Comparison of ENCODE assay signal across 1 cellular context in the genomic region with DNA sequence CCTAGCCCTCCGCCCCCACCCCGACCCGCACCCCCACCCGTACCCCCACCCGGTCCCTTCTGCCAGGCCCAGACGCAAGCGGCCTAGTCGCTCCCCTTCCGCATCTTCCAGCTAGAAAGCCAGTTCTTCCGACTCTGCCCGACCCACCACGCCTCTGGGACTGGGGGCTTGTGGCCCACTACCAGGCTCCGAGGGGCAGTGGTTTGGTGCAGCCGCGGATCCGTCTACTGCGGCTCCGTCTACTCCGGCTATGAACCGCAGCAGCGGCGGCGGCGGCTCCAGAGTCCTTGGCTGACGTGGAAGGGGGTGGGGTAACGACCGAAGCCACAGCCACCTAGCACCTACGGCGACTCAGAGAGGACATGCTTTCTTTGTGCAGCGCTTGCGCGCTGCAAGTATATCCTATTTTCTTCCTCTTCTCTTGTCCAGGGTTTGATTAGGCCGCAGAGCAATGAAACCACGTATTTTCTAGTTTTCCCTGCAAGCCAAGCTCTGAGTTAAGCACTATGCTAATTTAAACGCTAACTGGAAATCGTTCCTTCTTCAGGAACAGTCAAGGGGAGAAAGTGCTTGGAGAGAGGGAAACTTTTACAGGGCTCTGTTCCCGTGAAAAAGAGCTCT.
TF ChIP-seq lines count a peak whose summit lies in the region.

A gene with protein sequence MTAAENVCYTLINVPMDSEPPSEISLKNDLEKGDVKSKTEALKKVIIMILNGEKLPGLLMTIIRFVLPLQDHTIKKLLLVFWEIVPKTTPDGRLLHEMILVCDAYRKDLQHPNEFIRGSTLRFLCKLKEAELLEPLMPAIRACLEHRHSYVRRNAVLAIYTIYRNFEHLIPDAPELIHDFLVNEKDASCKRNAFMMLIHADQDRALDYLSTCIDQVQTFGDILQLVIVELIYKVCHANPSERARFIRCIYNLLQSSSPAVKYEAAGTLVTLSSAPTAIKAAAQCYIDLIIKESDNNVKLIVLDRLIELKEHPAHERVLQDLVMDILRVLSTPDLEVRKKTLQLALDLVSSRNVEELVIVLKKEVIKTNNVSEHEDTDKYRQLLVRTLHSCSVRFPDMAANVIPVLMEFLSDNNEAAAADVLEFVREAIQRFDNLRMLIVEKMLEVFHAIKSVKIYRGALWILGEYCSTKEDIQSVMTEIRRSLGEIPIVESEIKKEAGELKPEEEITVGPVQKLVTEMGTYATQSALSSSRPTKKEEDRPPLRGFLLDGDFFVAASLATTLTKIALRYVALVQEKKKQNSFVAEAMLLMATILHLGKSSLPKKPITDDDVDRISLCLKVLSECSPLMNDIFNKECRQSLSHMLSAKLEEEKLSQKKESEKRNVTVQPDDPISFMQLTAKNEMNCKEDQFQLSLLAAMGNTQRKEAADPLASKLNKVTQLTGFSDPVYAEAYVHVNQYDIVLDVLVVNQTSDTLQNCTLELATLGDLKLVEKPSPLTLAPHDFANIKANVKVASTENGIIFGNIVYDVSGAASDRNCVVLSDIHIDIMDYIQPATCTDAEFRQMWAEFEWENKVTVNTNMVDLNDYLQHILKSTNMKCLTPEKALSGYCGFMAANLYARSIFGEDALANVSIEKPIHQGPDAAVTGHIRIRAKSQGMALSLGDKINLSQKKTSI (minus strand): TSS at position 252 of the 621 bp plus-strand sequence. CDS start 883 bp downstream, outside the sequence.

TF ChIP-seq in HepG2, 621 proteins besides CTCF, POLR2A, EP300 and RAD21 (continued from another document):
- TF ChIP-seq, protein P1, sequence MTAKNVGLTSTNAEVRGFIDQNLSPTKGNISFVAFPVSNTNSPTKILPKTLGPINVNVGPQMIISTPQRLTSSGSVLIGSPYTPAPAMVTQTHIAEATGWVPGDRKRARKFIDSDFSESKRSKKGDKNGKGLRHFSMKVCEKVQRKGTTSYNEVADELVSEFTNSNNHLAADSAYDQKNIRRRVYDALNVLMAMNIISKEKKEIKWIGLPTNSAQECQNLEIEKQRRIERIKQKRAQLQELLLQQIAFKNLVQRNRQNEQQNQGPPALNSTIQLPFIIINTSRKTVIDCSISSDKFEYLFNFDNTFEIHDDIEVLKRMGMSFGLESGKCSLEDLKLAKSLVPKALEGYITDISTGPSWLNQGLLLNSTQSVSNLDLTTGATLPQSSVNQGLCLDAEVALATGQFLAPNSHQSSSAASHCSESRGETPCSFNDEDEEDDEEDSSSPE (CRISPR knock-in tag; IDR thresholded peaks at IDR 0.05), result no peak
